10 cellular contexts compared by ENCODE assay signal in genomic region chr1:167317463-167317862, GRCh38.
"Had no signal": no experiment of that assay in that cellular context is flagged by ENCODE, and none has a peak within 500 bp of the region (broad histone marks: within the 10 kb centered on the region; RNA-seq: fewer than 3 reads in every experiment).

No MANE protein-coding gene starts in this region.

- H3K4me3 Mint-ChIP-seq: GM23338, H9, HFFc6 had no signal

- H3K4me3 ChIP-seq: GM23338 had no signal

- H3K9ac ChIP-seq: KMS-11 had no signal

- DNase-seq: H9, HCEC 1CT, HFFc6, IMR-90, KBM-7 had no signal

- H3K27ac ChIP-seq: HL-60, KMS-11 had no signal

- FAIRE-seq: H1, H54 had no signal

- H3K4me1 Mint-ChIP-seq: GM23338, H9 had no signal

- H3K27ac Mint-ChIP-seq: GM23338, H9, HFFc6 had no signal

- H3K4me2 ChIP-seq: GM23338, KMS-11 had no signal
